In the genomic region with DNA sequence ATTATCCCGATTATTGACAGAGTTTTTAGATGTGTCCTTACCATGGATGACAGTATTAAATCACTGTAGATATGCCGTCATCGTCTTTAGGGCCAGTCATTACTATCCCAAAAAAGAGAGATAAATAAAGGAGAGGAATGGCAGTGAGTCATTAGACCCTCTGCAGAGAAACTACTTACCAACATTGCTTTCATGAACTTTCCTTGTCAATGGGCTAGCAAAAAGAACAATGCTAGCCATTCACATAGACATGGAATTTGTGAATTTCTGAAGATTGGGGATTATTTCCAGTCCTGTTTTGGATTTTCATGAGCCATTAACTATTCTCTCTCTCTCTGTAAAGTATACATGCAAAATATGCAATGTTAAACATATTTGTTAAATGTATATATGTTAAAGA, we compare ENCODE assay signal across 25 cellular contexts.
"Had no signal": no experiment of that assay in that cellular context is flagged by ENCODE, and none has a peak within 500 bp of the region (broad histone marks: within the 10 kb centered on the region; RNA-seq: fewer than 3 reads in every experiment).

No MANE protein-coding gene starts in this region.

- H3K4me1 ChIP-seq: left ventricle myocardium inferior, right atrium auricular region, testis, thyroid gland, transverse colon, vagina had no signal

- H3K36me3 Mint-ChIP-seq: mesothelial cell of epicardium; naive thymus-derived CD4-positive, alpha-beta T cell; natural killer cell treated with Interleukin-12 subunit alpha and Interleukin-12 subunit beta and Interleukin-15 and Interleukin-18, amount 100 ng/mL, for 72 hours had no signal

- H3K79me2 ChIP-seq: hepatocyte had no signal

- H3K4me3 ChIP-seq: hepatocyte, left ventricle myocardium inferior, lung, ovary, right atrium auricular region, skin epidermis, thyroid gland, transverse colon, upper lobe of left lung, vagina had no signal

- DNase-seq: islet precursor cell; left ventricle myocardium inferior; mesendoderm; naive thymus-derived CD4-positive, alpha-beta T cell; ovary; stimulated activated CD4-positive, alpha-beta T cell treated with anti-CD3 and anti-CD28 coated beads, Interleukin-12 subunit alpha, Interleukin-12 subunit beta, amount 100 ng/mL, for 4 hours; stimulated activated CD4-positive, alpha-beta T cell treated with anti-CD3 and anti-CD28 coated beads, Interleukin-15, amount 100 ng/mL, for 24 hours; stimulated activated CD4-positive, alpha-beta T cell treated with anti-CD3 and anti-CD28 coated beads, Interleukin-2, amount 100 ng/mL, for 24 hours; stimulated activated CD4-positive, alpha-beta T cell treated with anti-CD3 and anti-CD28 coated beads, Interleukin-4, amount 100 ng/mL, for 1 hour; stimulated activated naive CD4-positive, alpha-beta T cell treated with Interleukin-2 at 50 U/mL for 16 hours; stimulated activated naive CD8-positive, alpha-beta T cell treated with anti-CD3 and anti-CD28 coated beads, Interleukin-15, amount 100 ng/mL, for 72 hours; substantia nigra; testis; thyroid gland; transverse colon; upper lobe of left lung had no signal

- H3K27me3 Mint-ChIP-seq: progenitor cell of endocrine pancreas had no signal

- H3K27ac ChIP-seq: hepatocyte, left ventricle myocardium inferior, ovary, right atrium auricular region, skin epidermis, testis, thyroid gland, transverse colon, upper lobe of left lung, vagina had no signal

- H3K27me3 ChIP-seq: hepatocyte, ovary, right atrium auricular region, testis, thyroid gland, transverse colon, upper lobe of left lung, vagina had no signal

- H3K27ac Mint-ChIP-seq: mesothelial cell of epicardium; naive thymus-derived CD4-positive, alpha-beta T cell; natural killer cell treated with Interleukin-12 subunit alpha and Interleukin-12 subunit beta and Interleukin-15 and Interleukin-18, amount 100 ng/mL, for 72 hours; stimulated activated naive CD8-positive, alpha-beta T cell treated with anti-CD3 and anti-CD28 coated beads, Interleukin-15, amount 100 ng/mL, for 72 hours had no signal

- H3K9me3 ChIP-seq: left ventricle myocardium inferior, ovary, right atrium auricular region, testis, thyroid gland, transverse colon, upper lobe of left lung, vagina had no signal

- H3K9me3 Mint-ChIP-seq: mesothelial cell of epicardium; naive thymus-derived CD4-positive, alpha-beta T cell; natural killer cell treated with Interleukin-12 subunit alpha and Interleukin-12 subunit beta and Interleukin-15 and Interleukin-18, amount 100 ng/mL, for 72 hours; stimulated activated naive CD8-positive, alpha-beta T cell treated with anti-CD3 and anti-CD28 coated beads, Interleukin-15, amount 100 ng/mL, for 72 hours had no signal

- H3K36me3 ChIP-seq: left ventricle myocardium inferior, ovary, right atrium auricular region, thyroid gland, transverse colon, upper lobe of left lung, vagina had no signal

- H3K4me3 Mint-ChIP-seq: mesothelial cell of epicardium; naive thymus-derived CD4-positive, alpha-beta T cell; natural killer cell treated with Interleukin-12 subunit alpha and Interleukin-12 subunit beta and Interleukin-15 and Interleukin-18, amount 100 ng/mL, for 72 hours; stimulated activated naive CD8-positive, alpha-beta T cell treated with anti-CD3 and anti-CD28 coated beads, Interleukin-15, amount 100 ng/mL, for 72 hours had no signal

- ATAC-seq: naive thymus-derived CD4-positive, alpha-beta T cell; natural killer cell treated with Interleukin-12 subunit alpha and Interleukin-12 subunit beta and Interleukin-15 and Interleukin-18, amount 100 ng/mL, for 72 hours; sciatic nerve; stimulated activated naive CD8-positive, alpha-beta T cell treated with anti-CD3 and anti-CD28 coated beads, Interleukin-15, amount 100 ng/mL, for 72 hours had no signal

- H2AFZ ChIP-seq: hepatocyte had no signal

- H3K4me2 ChIP-seq: hepatocyte had no signal

- H3K4me1 Mint-ChIP-seq: naive thymus-derived CD4-positive, alpha-beta T cell; stimulated activated naive CD8-positive, alpha-beta T cell treated with anti-CD3 and anti-CD28 coated beads, Interleukin-15, amount 100 ng/mL, for 72 hours had no signal
